Comparison of ENCODE assay signal across 8 cellular contexts in genomic region chr9:137454145-137454505, GRCh38. TPM values are rescaled to one million over a fixed set of nuclear protein-coding genes. Genes with fewer than 3 reads are reported as not detected.
A peak's percentile ranks its signal among the peaks of the same experiment; 100 is the strongest.
DNase-seq lines count a peak whose midpoint lies in the region; ATAC-seq, FAIRE-seq and TF ChIP-seq lines count a peak whose summit lies in the region.

No MANE protein-coding gene starts in this region.

- DNase-seq in 8988T (peak; percentile 79), iPS DF 6.9 (ENCODE audit: low read depth, low spot score) (no peak), smooth muscle cell (lab: John Stamatoyannopoulos, UW; ENCODE audit: unreplicated experiment) (no peak), frontal cortex (ENCODE audit: low spot score in 2 of 2) (no peak), NCI-H2196 (lab: John Stamatoyannopoulos, UW; ENCODE audit: unreplicated experiment) (no peak)
- peak; percentile 76 for DNase-seq in activated naive CD4-positive, alpha-beta T cell treated with anti-CD3 and anti-CD28 coated beads, Interleukin-2, amount 10 ng/mL, durations not matched to agents 7 days and 5 days

- no peak for TF ChIP-seq CTCF in smooth muscle cell (IDR thresholded peaks at IDR 0.05; ENCODE audit: borderline replicate concordance, insufficient read depth, poor library complexity, severe bottlenecking)

- no peak for FAIRE-seq in frontal cortex (lab: Jason Lieb, UNC)

- peaks cover 14% of the 10 kb centered on the region for H3K36me3 ChIP-seq in iPS DF 6.9 (ENCODE audit: control insufficient read depth, insufficient read depth, low read length)
- H3K36me3 ChIP-seq in smooth muscle cell (ENCODE audit: low read depth), result no peaks in the 10 kb centered on the region

- no peak overlapping the region for H2AFZ ChIP-seq in smooth muscle cell (ENCODE audit: low read depth)

- H3K4me2 ChIP-seq in smooth muscle cell, result peak overlapping the region; percentile 44

- H3K4me1 ChIP-seq in iPS DF 6.9 (ENCODE audit: control insufficient read depth, insufficient read depth, low read length), result peaks cover 14% of the 10 kb centered on the region
- peaks cover 11% of the 10 kb centered on the region for H3K4me1 ChIP-seq in smooth muscle cell (ENCODE audit: low read depth)

- peaks cover 51% of the 10 kb centered on the region for H3K4me1 Mint-ChIP-seq in activated naive CD4-positive, alpha-beta T cell treated with anti-CD3 and anti-CD28 coated beads, Interleukin-2, amount 10 ng/mL, durations not matched to agents 7 days and 5 days

- H3K27ac ChIP-seq in iPS DF 6.9 (ENCODE audit: low read length) (no peak overlapping the region), smooth muscle cell (ENCODE audit: low read depth) (no peak overlapping the region)

- H3K27me3 ChIP-seq in iPS DF 6.9 (ENCODE audit: control insufficient read depth, insufficient read depth, low read length), result no peaks in the 10 kb centered on the region
- H3K27me3 ChIP-seq in smooth muscle cell (ENCODE audit: low read depth), result no peaks in the 10 kb centered on the region

- H3K9me3 ChIP-seq in iPS DF 6.9 (ENCODE audit: control insufficient read depth, insufficient read depth, low read length) (no peaks in the 10 kb centered on the region), smooth muscle cell (replicated peaks; ENCODE audit: low read depth) (no peaks in the 10 kb centered on the region)

- H4K20me1 ChIP-seq in smooth muscle cell (ENCODE audit: low read depth), result peaks cover 12% of the 10 kb centered on the region

- H3F3A ChIP-seq in smooth muscle cell (ENCODE audit: low read depth), result no peaks in the 10 kb centered on the region

- H3K9me3 Mint-ChIP-seq in activated naive CD4-positive, alpha-beta T cell treated with anti-CD3 and anti-CD28 coated beads, Interleukin-2, amount 10 ng/mL, durations not matched to agents 7 days and 5 days, result no peaks in the 10 kb centered on the region

- ATAC-seq in HG02798 (IDR thresholded peaks at IDR 0.05; ENCODE audit: poor library complexity, unreplicated experiment) (peak; percentile 29), HG02610 (IDR thresholded peaks at IDR 0.05; ENCODE audit: unreplicated experiment) (no peak)

- no peak overlapping the region for H3K27ac Mint-ChIP-seq in activated naive CD4-positive, alpha-beta T cell treated with anti-CD3 and anti-CD28 coated beads, Interleukin-2, amount 10 ng/mL, durations not matched to agents 7 days and 5 days

- CTCF ChIA-PET in activated naive CD4-positive, alpha-beta T cell treated with anti-CD3 and anti-CD28 coated beads, Interleukin-2, amount 10 ng/mL, durations not matched to agents 7 days and 5 days (lab: Charles Lee), result no interaction called here

- H3K4me3 ChIP-seq in iPS DF 6.9 (ENCODE audit: low read length), result peak overlapping the region; percentile 29; the same call in 1 of the 2 replicates
- H3K4me3 ChIP-seq in smooth muscle cell, result no peak overlapping the region

- WGBS in iPS DF 6.9 (ENCODE audit: insufficient coverage, insufficient read length), result no CpG with 5 or more reads among the region's 21 CpGs
- 61% methylated on average over 3 of the region's 21 CpGs for WGBS in smooth muscle cell (ENCODE audit: low lambda C conversion rate)

- no peaks in the 10 kb centered on the region for H3K27me3 Mint-ChIP-seq in activated naive CD4-positive, alpha-beta T cell treated with anti-CD3 and anti-CD28 coated beads, Interleukin-2, amount 10 ng/mL, durations not matched to agents 7 days and 5 days

- H3K79me2 ChIP-seq in smooth muscle cell (ENCODE audit: low read depth), result peaks cover 6% of the 10 kb centered on the region

- H3K4me3 Mint-ChIP-seq in activated naive CD4-positive, alpha-beta T cell treated with anti-CD3 and anti-CD28 coated beads, Interleukin-2, amount 10 ng/mL, durations not matched to agents 7 days and 5 days, result peak overlapping the region; percentile 52

- H3K36me3 Mint-ChIP-seq in activated naive CD4-positive, alpha-beta T cell treated with anti-CD3 and anti-CD28 coated beads, Interleukin-2, amount 10 ng/mL, durations not matched to agents 7 days and 5 days, result peaks cover 18% of the 10 kb centered on the region

- H3K9ac ChIP-seq in smooth muscle cell (ENCODE audit: low read depth), result no peak overlapping the region

RNA-seq across cellular contexts. Expression of gene NSMF, which starts 5.0 kb away (rescaled TPM):
- total RNA-seq in smooth muscle cell (25.2 and 30.9 TPM in 2 replicates), frontal cortex (33.0 TPM)
- 48.5 and 55.9 TPM in 2 replicates for polyA plus RNA-seq in smooth muscle cell

RNA-seq across cellular contexts. Expression of gene ENTPD8, which starts 13.0 kb away (rescaled TPM):
- total RNA-seq in smooth muscle cell (not detected in 2 replicates), frontal cortex (not detected)
- not detected in 2 replicates for polyA plus RNA-seq in smooth muscle cell

RNA-seq across cellular contexts. Expression of gene NOXA1, which starts 30.9 kb away (rescaled TPM):
- 0.09 and 0.90 TPM in 2 replicates for total RNA-seq in smooth muscle cell
- 0.81 and 3.8 TPM in 2 replicates for polyA plus RNA-seq in smooth muscle cell
- total RNA-seq in frontal cortex, result 1.2 TPM

RNA-seq across cellular contexts. Expression of gene EXD3, which starts 31.2 kb away (rescaled TPM):
- total RNA-seq in smooth muscle cell, result 3.1 and 10.4 TPM in 2 replicates
- polyA plus RNA-seq in smooth muscle cell, result 12.5 and 15.7 TPM in 2 replicates
- total RNA-seq in frontal cortex, result 12.6 TPM

Comparison
In these comparisons a context has a peak if more than half of its experiments do, and no peak if none do; other contexts are left out.
1. DNase-seq: peak in 8988T (single experiment) and activated naive CD4-positive, alpha-beta T cell treated with anti-CD3 and anti-CD28 coated beads, Interleukin-2, amount 10 ng/mL, durations not matched to agents 7 days and 5 days (single experiment); none in iPS DF 6.9 (single experiment), smooth muscle cell (single experiment), frontal cortex (0 of 2) and NCI-H2196 (single experiment).